17 cellular contexts compared by ENCODE assay signal in genomic region chr5:14476791-14477435, GRCh38.
DNase-seq lines count a peak whose midpoint lies in the region; FAIRE-seq and TF ChIP-seq lines count a peak whose summit lies in the region.
"Had no signal": no experiment of that assay in that cellular context is flagged by ENCODE, and none has a peak within 500 bp of the region (broad histone marks: within the 10 kb centered on the region; RNA-seq: fewer than 3 reads in every experiment).

No MANE protein-coding gene starts in this region.

- H3K9me3 ChIP-seq in astrocyte (ENCODE audit: insufficient read depth, low read depth, low read length) = no peaks in the 10 kb centered on the region
- H3K9me3 ChIP-seq in H9 (ENCODE audit: control insufficient read depth, low read depth, low read length) = no peaks in the 10 kb centered on the region
- H3K9me3 ChIP-seq in MG63 = no peaks in the 10 kb centered on the region
- H3K9me3 ChIP-seq: A549, prostate gland had no signal

- no peak overlapping the region for H3K27ac Mint-ChIP-seq in astrocyte (ENCODE audit: unreplicated experiment)
- H3K27ac Mint-ChIP-seq in H9 = 0 out of 7 replicates have a peak overlapping the region, but pooled peaks of 1 of the 3 experiments have one; percentile 34
- no peak overlapping the region for H3K27ac Mint-ChIP-seq in activated CD4-positive, alpha-beta memory T cell treated with anti-CD3 and anti-CD28 coated beads, Interleukin-2, amount 10 ng/mL, durations not matched to agents 7 days and 5 days
- H3K27ac Mint-ChIP-seq: activated naive CD4-positive, alpha-beta T cell treated with anti-CD3 and anti-CD28 coated beads, Interleukin-2, amount 50 U/mL, for 24 hours had no signal

- H2AFZ ChIP-seq in astrocyte (ENCODE audit: low read depth, low read length) (no peak overlapping the region), H9 (ENCODE audit: low read length) (no peak overlapping the region)

- H4K20me1 ChIP-seq in astrocyte (ENCODE audit: insufficient read depth, low read length) = peaks cover 27% of the 10 kb centered on the region
- H4K20me1 ChIP-seq in H9 (ENCODE audit: control insufficient read depth, insufficient read depth, insufficient read length) = no peaks in the 10 kb centered on the region

- H3K56ac ChIP-seq in H9 (ENCODE audit: insufficient read length, low read depth, low read length) = no peak overlapping the region

- no peak overlapping the region for H2BK15ac ChIP-seq in H9 (ENCODE audit: low read depth, low read length)

- 100% methylated on average over 2 of the region's 4 CpGs for WGBS in H9 (ENCODE audit: extremely low coverage, insufficient read length, low lambda C conversion rate)

- H3K4me2 ChIP-seq in astrocyte (ENCODE audit: low read length) (peak overlapping the region; percentile 48), H9 (ENCODE audit: insufficient read depth, insufficient read length, low read length) (no peak overlapping the region)
- H3K4me2 ChIP-seq: A549 had no signal

- DNase-seq in A172 (ENCODE audit: low spot score) (peak; percentile 59), LHCN-M2 (ENCODE audit: low read depth) (peak; percentile 71), astrocyte (ENCODE audit: low read depth) (peak; percentile 67), fibroblast of the aortic adventitia (ENCODE audit: low read depth) (peak; percentile 73), H9 (no peak), MG63 (no peak), NCI-H2171 treated with DMSO at 0.1 percent for 48 hours (lab: John Stamatoyannopoulos, UW) (no peak)
- DNase-seq in activated CD4-positive, alpha-beta memory T cell treated with anti-CD3 and anti-CD28 coated beads, Interleukin-2, amount 10 ng/mL, durations not matched to agents 7 days and 5 days = no peak
- DNase-seq: activated CD4-positive, alpha-beta T cell treated with anti-CD3 and anti-CD28 coated beads for 1 hour; central memory CD4-positive, alpha-beta T cell; Karpas-422; NCI-H2029 treated with DMSO at 0.1 percent for 48 hours; Right ventricle myocardium superior; stimulated activated CD4-positive, alpha-beta T cell treated with anti-CD3 and anti-CD28 coated beads, Interleukin-15, amount 100 ng/mL, for 24 hours had no signal

- H3K4me1 Mint-ChIP-seq in astrocyte (ENCODE audit: low read depth, unreplicated experiment) (no peaks in the 10 kb centered on the region), H9 (no peaks in the 10 kb centered on the region)
- H3K4me1 Mint-ChIP-seq in activated CD4-positive, alpha-beta memory T cell treated with anti-CD3 and anti-CD28 coated beads, Interleukin-2, amount 10 ng/mL, durations not matched to agents 7 days and 5 days = peaks cover 9% of the 10 kb centered on the region
- H3K4me1 Mint-ChIP-seq: activated naive CD4-positive, alpha-beta T cell treated with anti-CD3 and anti-CD28 coated beads, Interleukin-2, amount 50 U/mL, for 24 hours had no signal

- peak overlapping the region; percentile 61 for H3K9ac ChIP-seq in astrocyte (ENCODE audit: low read length)
- H3K9ac ChIP-seq in H9 (ENCODE audit: extremely low read depth, insufficient read length, low read length) = no peak overlapping the region

- H3K4me3 ChIP-seq in astrocyte (ENCODE audit: insufficient read depth, low read depth, low read length) (no peak overlapping the region), fibroblast of the aortic adventitia (ENCODE audit: low read depth, low read length) (no peak overlapping the region), MG63 (no peak overlapping the region)
- H3K4me3 ChIP-seq: A549, prostate gland had no signal

- H2AK5ac ChIP-seq in H9 (ENCODE audit: insufficient read length, low read length) = no peak overlapping the region

- H3K36me3 ChIP-seq in astrocyte (ENCODE audit: insufficient read depth, low read length) = peaks cover 92% of the 10 kb centered on the region
- H3K36me3 ChIP-seq in MG63 = peaks cover 98% of the 10 kb centered on the region
- H3K36me3 ChIP-seq: prostate gland had no signal

- no peak overlapping the region for H3K14ac ChIP-seq in H9 (ENCODE audit: insufficient read depth, low read length)

- H3K23me2 ChIP-seq in H9 (ENCODE audit: insufficient read length, low read depth, low read length, poor library complexity, severe bottlenecking) = no peaks in the 10 kb centered on the region

- H4K8ac ChIP-seq in H9 (replicated peaks; ENCODE audit: insufficient read length, low read depth, low read length) = no peak overlapping the region

- FAIRE-seq in astrocyte (lab: Jason Lieb, UNC) = no peak
- FAIRE-seq: A549 had no signal

- no peak overlapping the region for H4K5ac ChIP-seq in H9 (ENCODE audit: insufficient read length, low read depth, low read length)

- no peak overlapping the region for H3K4ac ChIP-seq in H9 (ENCODE audit: low read depth, low read length)

- no peak overlapping the region for H2BK12ac ChIP-seq in H9 (ENCODE audit: insufficient read length, low read depth, low read length)

- H3K4me3 Mint-ChIP-seq in astrocyte (ENCODE audit: unreplicated experiment) (no peak overlapping the region), H9 (no peak overlapping the region)
- no peak overlapping the region for H3K4me3 Mint-ChIP-seq in activated CD4-positive, alpha-beta memory T cell treated with anti-CD3 and anti-CD28 coated beads, Interleukin-2, amount 10 ng/mL, durations not matched to agents 7 days and 5 days
- H3K4me3 Mint-ChIP-seq: activated naive CD4-positive, alpha-beta T cell treated with anti-CD3 and anti-CD28 coated beads, Interleukin-2, amount 50 U/mL, for 24 hours had no signal

- H3K79me2 ChIP-seq in astrocyte (ENCODE audit: insufficient read depth, low read length) (peaks cover 46% of the 10 kb centered on the region), H9 (ENCODE audit: insufficient read depth, low read length) (no peaks in the 10 kb centered on the region)

- no peaks in the 10 kb centered on the region for H3K27me3 ChIP-seq in astrocyte (ENCODE audit: insufficient read depth, low read length)
- H3K27me3 ChIP-seq in H9 (ENCODE audit: insufficient read depth, low read length) = no peaks in the 10 kb centered on the region
- no peaks in the 10 kb centered on the region for H3K27me3 ChIP-seq in MG63

- no peak overlapping the region for H2BK5ac ChIP-seq in H9 (ENCODE audit: insufficient read length, low read length)

- POLR2A ChIA-PET in activated CD4-positive, alpha-beta memory T cell treated with anti-CD3 and anti-CD28 coated beads, Interleukin-2, amount 10 ng/mL, durations not matched to agents 7 days and 5 days (lab: Charles Lee) = no interaction called here

- H3K23ac ChIP-seq in H9 (ENCODE audit: insufficient read length, low read depth, low read length) = no peak overlapping the region

- no peak overlapping the region for H4K91ac ChIP-seq in H9 (ENCODE audit: insufficient read length, low read depth, low read length)

- no peak overlapping the region for H2BK20ac ChIP-seq in H9 (ENCODE audit: low read depth, low read length, poor library complexity, severe bottlenecking)

- H3T11ph ChIP-seq in H9 (ENCODE audit: low read length) = no peak overlapping the region

- H3K4me1 ChIP-seq in astrocyte (ENCODE audit: insufficient read depth, low read length) (peaks cover 19% of the 10 kb centered on the region), H9 (ENCODE audit: insufficient read depth, low read length) (no peaks in the 10 kb centered on the region)
- H3K4me1 ChIP-seq: A549, prostate gland had no signal

- H3K27ac ChIP-seq in astrocyte (ENCODE audit: low read depth, low read length) = peak overlapping the region; percentile 74
- no peak overlapping the region for H3K27ac ChIP-seq in H9 (ENCODE audit: insufficient read length, low read depth, low read length)
- H3K27ac ChIP-seq: A549, prostate gland had no signal

- H2BK120ac ChIP-seq in H9 (ENCODE audit: low read depth, low read length, poor library complexity, severe bottlenecking) = no peak overlapping the region

- H3K27me3 Mint-ChIP-seq in astrocyte (ENCODE audit: low read depth, unreplicated experiment) (no peaks in the 10 kb centered on the region), H9 (ENCODE audit: low read depth) (no peaks in the 10 kb centered on the region)
- no peaks in the 10 kb centered on the region for H3K27me3 Mint-ChIP-seq in activated CD4-positive, alpha-beta memory T cell treated with anti-CD3 and anti-CD28 coated beads, Interleukin-2, amount 10 ng/mL, durations not matched to agents 7 days and 5 days
- H3K27me3 Mint-ChIP-seq: activated naive CD4-positive, alpha-beta T cell treated with anti-CD3 and anti-CD28 coated beads, Interleukin-2, amount 50 U/mL, for 24 hours had no signal

- H3K36me3 Mint-ChIP-seq in astrocyte (ENCODE audit: low read depth, unreplicated experiment) = peaks cover 29% of the 10 kb centered on the region
- H3K36me3 Mint-ChIP-seq in H9 (ENCODE audit: insufficient read depth in 1 of 3, low read depth in 3 of 3) = peaks cover 16 to 69% (median 55%) of the 10 kb centered on the region in 3 experiments; a peak in 6 of 7 replicates
- peaks cover 3% of the 10 kb centered on the region for H3K36me3 Mint-ChIP-seq in activated CD4-positive, alpha-beta memory T cell treated with anti-CD3 and anti-CD28 coated beads, Interleukin-2, amount 10 ng/mL, durations not matched to agents 7 days and 5 days (ENCODE audit: low read depth)
- H3K36me3 Mint-ChIP-seq: activated naive CD4-positive, alpha-beta T cell treated with anti-CD3 and anti-CD28 coated beads, Interleukin-2, amount 50 U/mL, for 24 hours had no signal

- TF ChIP-seq CTCF in astrocyte (IDR thresholded peaks at IDR 0.05; ENCODE audit: insufficient read depth, low read depth, low read length) (no peak), fibroblast of the aortic adventitia (IDR thresholded peaks at IDR 0.05; ENCODE audit: insufficient read depth, low read length) (no peak), H9 (conservative IDR thresholded peaks at IDR 0.05) (no peak)

- CTCF ChIA-PET in activated CD4-positive, alpha-beta memory T cell treated with anti-CD3 and anti-CD28 coated beads, Interleukin-2, amount 10 ng/mL, durations not matched to agents 7 days and 5 days (lab: Charles Lee) = interaction anchor here (1.4 kb wide), 1 partner anchor 172 kb away, joined by 4 read pairs; no protein-coding TSS in a partner anchor

- H3K79me1 ChIP-seq in H9 (ENCODE audit: insufficient read depth, low read depth, low read length, poor library complexity, severe bottlenecking) = no peaks in the 10 kb centered on the region

- H3K18ac ChIP-seq in H9 (ENCODE audit: insufficient read length, low read depth, low read length) = no peak overlapping the region

- no peaks in the 10 kb centered on the region for H3K9me3 Mint-ChIP-seq in astrocyte (ENCODE audit: unreplicated experiment)
- H3K9me3 Mint-ChIP-seq in H9 = no peaks in the 10 kb centered on the region
- no peaks in the 10 kb centered on the region for H3K9me3 Mint-ChIP-seq in activated CD4-positive, alpha-beta memory T cell treated with anti-CD3 and anti-CD28 coated beads, Interleukin-2, amount 10 ng/mL, durations not matched to agents 7 days and 5 days
- H3K9me3 Mint-ChIP-seq: activated naive CD4-positive, alpha-beta T cell treated with anti-CD3 and anti-CD28 coated beads, Interleukin-2, amount 50 U/mL, for 24 hours had no signal

Comparison
In these comparisons a context has a peak if more than half of its experiments do, and no peak if none do; other contexts are left out.
1. DNase-seq: peak in A172 (single experiment), LHCN-M2 (single experiment), astrocyte (single experiment) and fibroblast of the aortic adventitia (single experiment); none in H9 (single experiment), MG63 (single experiment), activated CD4-positive, alpha-beta memory T cell treated with anti-CD3 and anti-CD28 coated beads, Interleukin-2, amount 10 ng/mL, durations not matched to agents 7 days and 5 days (single experiment) and NCI-H2171 treated with DMSO at 0.1 percent for 48 hours (single experiment).